In the genomic region with DNA sequence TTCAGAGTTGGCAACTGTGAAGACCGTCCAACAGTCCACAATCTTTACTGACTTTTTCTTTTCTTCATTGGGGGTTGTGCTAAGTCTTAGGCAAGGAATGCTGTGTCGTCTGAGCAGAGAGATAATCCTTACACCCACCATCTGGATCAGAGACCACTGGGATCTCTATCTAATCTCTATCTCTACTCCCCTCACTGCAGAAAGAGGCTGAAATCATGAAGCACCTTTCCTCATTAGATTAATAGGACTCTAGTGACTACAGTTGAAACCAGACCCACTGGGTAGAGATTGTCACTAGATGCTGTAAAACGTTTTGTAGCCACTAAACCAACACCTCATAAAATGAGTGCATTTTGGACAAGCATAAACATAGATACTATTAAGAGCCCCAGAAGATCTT, we compare ENCODE assay signal across 25 cellular contexts.
"Had no signal": no experiment of that assay in that cellular context is flagged by ENCODE, and none has a peak within 500 bp of the region (broad histone marks: within the 10 kb centered on the region; RNA-seq: fewer than 3 reads in every experiment).

No MANE protein-coding gene starts in this region.

- H3K27me3 Mint-ChIP-seq: activated B cell treated with CpG ODN at 0.5 μM for 24 hours had no signal

- H3K27ac ChIP-seq: ascending aorta, body of pancreas, Peyer's patch had no signal

- H3K27ac Mint-ChIP-seq: activated B cell treated with CpG ODN at 0.5 μM for 24 hours; activated CD4-positive, alpha-beta T cell treated with anti-CD3 and anti-CD28 coated beads, Interleukin-2, amount 10 ng/mL, durations not matched to agents 24 days and 14 days; activated naive CD4-positive, alpha-beta T cell treated with anti-CD3 and anti-CD28 coated beads, Interleukin-2, amount 50 U/mL, for 72 hours; activated naive CD8-positive, alpha-beta T cell treated with anti-CD3 and anti-CD28 coated beads, Interleukin-2, amount 50 U/mL, for 24 hours; T-helper 17 cell had no signal

- H3K27me3 ChIP-seq: ascending aorta, body of pancreas, Peyer's patch had no signal

- H3K4me3 Mint-ChIP-seq: activated B cell treated with CpG ODN at 0.5 μM for 24 hours; activated CD4-positive, alpha-beta T cell treated with anti-CD3 and anti-CD28 coated beads, Interleukin-2, amount 10 ng/mL, durations not matched to agents 24 days and 14 days; activated naive CD8-positive, alpha-beta T cell treated with anti-CD3 and anti-CD28 coated beads, Interleukin-2, amount 50 U/mL, for 24 hours; activated T-cell treated with anti-CD3 and anti-CD28 coated beads, Interleukin-2, amount 50 U/mL, for 4 hours; central memory CD8-positive, alpha-beta T cell; T-helper 17 cell had no signal

- H3K4me1 Mint-ChIP-seq: activated B cell treated with CpG ODN at 0.5 μM for 24 hours; activated CD4-positive, alpha-beta T cell treated with anti-CD3 and anti-CD28 coated beads, Interleukin-2, amount 10 ng/mL, durations not matched to agents 24 days and 14 days; activated naive CD8-positive, alpha-beta T cell treated with anti-CD3 and anti-CD28 coated beads, Interleukin-2, amount 50 U/mL, for 24 hours; central memory CD8-positive, alpha-beta T cell; T-helper 17 cell had no signal

- H3K36me3 Mint-ChIP-seq: activated naive CD4-positive, alpha-beta T cell treated with anti-CD3 and anti-CD28 coated beads, Interleukin-2, amount 50 U/mL, for 72 hours had no signal

- ATAC-seq: activated naive CD4-positive, alpha-beta T cell treated with anti-CD3 and anti-CD28 coated beads, Interleukin-2, amount 50 U/mL, for 72 hours; activated naive CD8-positive, alpha-beta T cell treated with anti-CD3 and anti-CD28 coated beads, Interleukin-2, amount 50 U/mL, for 24 hours; activated T-cell treated with anti-CD3 and anti-CD28 coated beads, Interleukin-2, amount 50 U/mL, for 4 hours; body of pancreas; T-helper 17 cell had no signal

- DNase-seq: activated B cell treated with CpG ODN at 0.5 μM for 24 hours; activated CD4-positive, alpha-beta T cell treated with anti-CD3 and anti-CD28 coated beads for 1 hour; activated CD4-positive, alpha-beta T cell treated with anti-CD3 and anti-CD28 coated beads, Interleukin-2, amount 10 ng/mL, durations not matched to agents 24 days and 14 days; activated CD4-positive, alpha-beta T cell treated with anti-CD3 and anti-CD28 coated beads, Interleukin-2, amount 50 U/mL, for 48 hours; activated CD8-positive, alpha-beta memory T cell treated with anti-CD3 and anti-CD28 coated beads for 24 hours; activated effector memory CD4-positive, alpha-beta T cell treated with anti-CD3 and anti-CD28 coated beads, Interleukin-2, amount 50 U/mL, for 16 hours; activated naive CD4-positive, alpha-beta T cell treated with Interleukin-2 at 50 U/mL for 16 hours; activated naive CD8-positive, alpha-beta T cell treated with anti-CD3 and anti-CD28 coated beads, Interleukin-2, amount 50 U/mL, for 24 hours; activated T-cell treated with anti-CD3 and anti-CD28 coated beads, Interleukin-2, amount 50 U/mL, for 4 hours; amniotic stem cell; body of pancreas; Kasumi-1; NCI-H1105 treated with DMSO at 0.1 percent for 48 hours; NCI-H1436 treated with DMSO at 0.1 percent for 48 hours; NCI-H187; NCI-H2081; NCI-H510A treated with DMSO at 0.1 percent for 48 hours; NCI-H748 treated with DMSO at 0.1 percent for 48 hours; Peyer's patch; SHP77 treated with DMSO at 0.1 percent for 48 hours; T-helper 17 cell; T-helper 9 cell had no signal

- H3K4me1 ChIP-seq: ascending aorta, body of pancreas, Peyer's patch had no signal

- H3K4me3 ChIP-seq: ascending aorta, body of pancreas, Peyer's patch had no signal

- H3K9me3 Mint-ChIP-seq: activated B cell treated with CpG ODN at 0.5 μM for 24 hours; activated CD4-positive, alpha-beta T cell treated with anti-CD3 and anti-CD28 coated beads, Interleukin-2, amount 10 ng/mL, durations not matched to agents 24 days and 14 days; activated naive CD4-positive, alpha-beta T cell treated with anti-CD3 and anti-CD28 coated beads, Interleukin-2, amount 50 U/mL, for 72 hours; activated naive CD8-positive, alpha-beta T cell treated with anti-CD3 and anti-CD28 coated beads, Interleukin-2, amount 50 U/mL, for 24 hours; activated T-cell treated with anti-CD3 and anti-CD28 coated beads, Interleukin-2, amount 50 U/mL, for 4 hours; central memory CD8-positive, alpha-beta T cell had no signal

- H3K36me3 ChIP-seq: ascending aorta, Peyer's patch had no signal

- H3K9me3 ChIP-seq: ascending aorta, body of pancreas, Peyer's patch had no signal
